Comparison of ENCODE assay signal across 21 cellular contexts in genomic region chr1:85661767-85662166, GRCh38. TPM values are rescaled to one million over a fixed set of nuclear protein-coding genes. Genes with fewer than 3 reads are reported as not detected.
A peak's percentile ranks its signal among the peaks of the same experiment; 100 is the strongest.
DNase-seq lines count a peak whose midpoint lies in the region; ATAC-seq and TF ChIP-seq lines count a peak whose summit lies in the region.
"Had no signal": no experiment of that assay in that cellular context is flagged by ENCODE, and none has a peak within 500 bp of the region (broad histone marks: within the 10 kb centered on the region; RNA-seq: fewer than 3 reads in every experiment).

No MANE protein-coding gene starts in this region.

- H3K4me1 ChIP-seq in GM23338 (ENCODE audit: insufficient read depth): no peaks in the 10 kb centered on the region
- H3K4me1 ChIP-seq: adrenal gland had no signal

- H3K9me3 Mint-ChIP-seq in GM23338: no peaks in the 10 kb centered on the region
- H3K9me3 Mint-ChIP-seq in activated T-helper 17 cell treated with anti-CD3 and anti-CD28 coated beads, Interleukin-2, amount 50 U/mL, for 72 hours: no peaks in the 10 kb centered on the region
- H3K9me3 Mint-ChIP-seq: T-cell, type B pancreatic cell had no signal

- peak; percentile 85 for ATAC-seq in GM23338
- ATAC-seq in activated T-helper 17 cell treated with anti-CD3 and anti-CD28 coated beads, Interleukin-2, amount 50 U/mL, for 72 hours (replicated peaks): no peak
- ATAC-seq in T-helper 17 cell: no peak
- no peak for ATAC-seq in GM19452 (IDR thresholded peaks at IDR 0.05; ENCODE audit: unreplicated experiment)
- ATAC-seq: T-cell had no signal

- H3K4me3 Mint-ChIP-seq in GM23338 (no peak overlapping the region), T-helper 17 cell (no peak overlapping the region)
- H3K4me3 Mint-ChIP-seq in activated T-helper 17 cell treated with anti-CD3 and anti-CD28 coated beads, Interleukin-2, amount 50 U/mL, for 72 hours: no peak overlapping the region
- H3K4me3 Mint-ChIP-seq: T-cell, type B pancreatic cell had no signal

- no peaks in the 10 kb centered on the region for H3K79me2 ChIP-seq in GM23338 (replicated peaks; ENCODE audit: insufficient read depth)

- H3K9me2 ChIP-seq in GM23338 (ENCODE audit: insufficient read depth): no peaks in the 10 kb centered on the region

- H3K36me3 Mint-ChIP-seq in GM23338 (ENCODE audit: low read depth) (no peaks in the 10 kb centered on the region), T-helper 17 cell (ENCODE audit: low read depth) (peaks cover 6% of the 10 kb centered on the region)
- peaks cover 56% of the 10 kb centered on the region for H3K36me3 Mint-ChIP-seq in activated T-helper 17 cell treated with anti-CD3 and anti-CD28 coated beads, Interleukin-2, amount 50 U/mL, for 72 hours (ENCODE audit: low read depth)

- H3F3A ChIP-seq in GM23338 (replicated peaks; ENCODE audit: low read depth): no peaks in the 10 kb centered on the region

- POLR2A ChIA-PET in GM10248 (lab: Yijun Ruan, JAX): no interaction called here

- DNase-seq in GM10248 (ENCODE audit: extremely low spot score) (no peak), GM23338 (ENCODE audit: low spot score) (peak; percentile 50), myocyte (ENCODE audit: low read depth) (peak; percentile 18), T-helper 17 cell (no peak), erythroblast (lab: John Stamatoyannopoulos, UW) (no peak)
- DNase-seq in activated effector memory CD4-positive, alpha-beta T cell treated with anti-CD3 and anti-CD28 coated beads, Interleukin-2, amount 50 U/mL, for 16 hours: no peak
- DNase-seq: activated CD4-positive, alpha-beta T cell treated with anti-CD3 and anti-CD28 coated beads, Interleukin-2, amount 50 U/mL, for 1 hour; activated CD8-positive, alpha-beta memory T cell treated with anti-CD3 and anti-CD28 coated beads, Interleukin-2, amount 50 U/mL, for 4 hours; activated gamma-delta T cell; adrenal gland; GOT3; NCI-H1436; NCI-H2171 treated with DMSO at 0.1 percent for 48 hours; SHP77 treated with DMSO at 0.1 percent for 48 hours; stimulated activated CD4-positive, alpha-beta T cell treated with anti-CD3 and anti-CD28 coated beads, Interleukin-4, amount 100 ng/mL, for 1 hour; T-cell had no signal

- no peak for TF ChIP-seq POLR2A in erythroblast (IDR thresholded peaks at IDR 0.05; ENCODE audit: low read length)

- no peaks in the 10 kb centered on the region for H3K36me3 ChIP-seq in GM23338 (ENCODE audit: insufficient read depth)
- H3K36me3 ChIP-seq: adrenal gland had no signal

- no peak overlapping the region for H3K4me3 ChIP-seq in GM23338
- H3K4me3 ChIP-seq: adrenal gland, lung, smooth muscle cell had no signal

- CTCF ChIA-PET in GM10248 (lab: Yijun Ruan, JAX): interaction anchor here (0.6 to 2.9 kb wide), 4 partner anchors 8 to 1569 kb away, joined by 3 to 7 read pairs (median 3); no protein-coding TSS in a partner anchor

- H3K4me1 Mint-ChIP-seq in GM23338: no peaks in the 10 kb centered on the region; the same call in 2 of the 3 replicates
- no peaks in the 10 kb centered on the region for H3K4me1 Mint-ChIP-seq in activated T-helper 17 cell treated with anti-CD3 and anti-CD28 coated beads, Interleukin-2, amount 50 U/mL, for 72 hours
- peaks cover 2% of the 10 kb centered on the region for H3K4me1 Mint-ChIP-seq in T-helper 17 cell

- no peak overlapping the region for H3K27ac ChIP-seq in GM23338 (ENCODE audit: low read depth)
- H3K27ac ChIP-seq: adrenal gland had no signal

- TF ChIP-seq CTCF in GM10248 (IDR thresholded peaks at IDR 0.05; ENCODE audit: control extremely low read depth, extremely low read depth, low read depth, missing control alignments) (peak; percentile 8), GM23338 (conservative IDR thresholded peaks at IDR 0.05; ENCODE audit: low read depth in 2 of 2) (peak; percentile 30 to 42)

- H3K27me3 Mint-ChIP-seq in GM23338 (ENCODE audit: insufficient read depth, low read depth, poor library complexity) (no peaks in the 10 kb centered on the region), T-helper 17 cell (no peaks in the 10 kb centered on the region)
- no peaks in the 10 kb centered on the region for H3K27me3 Mint-ChIP-seq in activated T-helper 17 cell treated with anti-CD3 and anti-CD28 coated beads, Interleukin-2, amount 50 U/mL, for 72 hours
- H3K27me3 Mint-ChIP-seq: T-cell, type B pancreatic cell had no signal

- no peak overlapping the region; the same call in 1 of the 2 replicates for H3K27ac Mint-ChIP-seq in GM23338
- H3K27ac Mint-ChIP-seq in activated T-helper 17 cell treated with anti-CD3 and anti-CD28 coated beads, Interleukin-2, amount 50 U/mL, for 72 hours: peak overlapping the region; percentile 54
- no peak overlapping the region for H3K27ac Mint-ChIP-seq in T-helper 17 cell
- H3K27ac Mint-ChIP-seq: T-cell, type B pancreatic cell had no signal

- H2AFZ ChIP-seq in GM23338: no peak overlapping the region

- no peak overlapping the region for H3K4me2 ChIP-seq in GM23338
- H3K4me2 ChIP-seq: smooth muscle cell had no signal

- H3K27me3 ChIP-seq in GM23338 (ENCODE audit: insufficient read depth): no peaks in the 10 kb centered on the region
- H3K27me3 ChIP-seq: adrenal gland had no signal

- no peaks in the 10 kb centered on the region for H3K9me3 ChIP-seq in T-helper 17 cell (ENCODE audit: control insufficient read depth, low read length, poor library complexity, severe bottlenecking)
- H3K9me3 ChIP-seq: adrenal gland had no signal

- no peaks in the 10 kb centered on the region for H4K20me1 ChIP-seq in GM23338 (replicated peaks; ENCODE audit: insufficient read depth)

TF ChIP-seq in GM23338, 12 proteins besides CTCF, POLR2A, EP300 and RAD21:
- no peak for TF ChIP-seq POLR2AphosphoS5 (IDR thresholded peaks at IDR 0.05; ENCODE audit: low read depth)
- no peak for TF ChIP-seq ETS1 (IDR thresholded peaks at IDR 0.05)
- no peak for TF ChIP-seq STAT1 (IDR thresholded peaks at IDR 0.05; ENCODE audit: unreplicated experiment)
- no peak for TF ChIP-seq REST (IDR thresholded peaks at IDR 0.05; ENCODE audit: unreplicated experiment)

RNA-seq across cellular contexts. Expression of gene ZNHIT6, which starts 46.5 kb away (rescaled TPM):
- total RNA-seq in GM23338 (2014; rRNA removed; shearing (Covaris generic)): 17.3 and 20.4 TPM in 2 replicates
- 17.7 and 20.9 TPM in 2 replicates for polyA plus RNA-seq in GM23338 (2016; fragmentation: Nextera tagmentation; extraction: Ambion mirVana)
- 10 to 100 TPM in 1 of 2 donors, 1 to 10 TPM in 1; 9.3 to 19.5 TPM for total RNA-seq in activated T-helper 17 cell treated with anti-CD3 and anti-CD28 coated beads, Interleukin-2, amount 50 U/mL, for 72 hours
- total RNA-seq in myocyte (8.4 and 10.8 TPM in 2 replicates), T-helper 17 cell (10 to 100 TPM; 15.9 TPM)
- polyA plus RNA-seq in myocyte (2012): 8.5 TPM

Comparison
In these comparisons a context has a peak if more than half of its experiments do, and no peak if none do; other contexts are left out.
1. DNase-seq: peak in GM23338 (single experiment) and myocyte (single experiment); none in GM10248 (single experiment), T-helper 17 cell (0 of 3), erythroblast (0 of 2) and activated effector memory CD4-positive, alpha-beta T cell treated with anti-CD3 and anti-CD28 coated beads, Interleukin-2, amount 50 U/mL, for 16 hours (single experiment).